9 cellular contexts compared by ENCODE assay signal in genomic region chr15:68372291-68372811, GRCh38. TPM values are rescaled to one million over a fixed set of nuclear protein-coding genes. Genes with fewer than 3 reads are reported as not detected.
A peak's percentile ranks its signal among the peaks of the same experiment; 100 is the strongest.
DNase-seq lines count a peak whose midpoint lies in the region; ATAC-seq and TF ChIP-seq lines count a peak whose summit lies in the region.
"Had no signal": no experiment of that assay in that cellular context is flagged by ENCODE, and none has a peak within 500 bp of the region (broad histone marks: within the 10 kb centered on the region; RNA-seq: fewer than 3 reads in every experiment).

No MANE protein-coding gene starts in this region.

- H3K9me3 Mint-ChIP-seq in stimulated activated memory B cell treated with anti-CD40 and anti-IgM and Interleukin-4, amounts not matched to agents 10 μg/mL and 1 μg/mL and 100 μg/mL, for 72 hours: no peaks in the 10 kb centered on the region

- H3K9me3 ChIP-seq in ascending aorta: no peaks in the 10 kb centered on the region

- no peak for ATAC-seq in HG02642 (IDR thresholded peaks at IDR 0.05; ENCODE audit: poor library complexity, unreplicated experiment)
- no peak for ATAC-seq in stimulated activated memory B cell treated with anti-CD40 and anti-IgM and Interleukin-4, amounts not matched to agents 10 μg/mL and 1 μg/mL and 100 μg/mL, for 72 hours

- H3K4me3 Mint-ChIP-seq in stimulated activated memory B cell treated with anti-CD40 and anti-IgM and Interleukin-4, amounts not matched to agents 10 μg/mL and 1 μg/mL and 100 μg/mL, for 72 hours: no peak overlapping the region

- no peaks in the 10 kb centered on the region for H3K4me1 Mint-ChIP-seq in stimulated activated memory B cell treated with anti-CD40 and anti-IgM and Interleukin-4, amounts not matched to agents 10 μg/mL and 1 μg/mL and 100 μg/mL, for 72 hours

- peak in 1 of 3 experiments; percentile 13 for TF ChIP-seq CTCF in ascending aorta (IDR thresholded peaks at IDR 0.05)

- H3K36me3 Mint-ChIP-seq in stimulated activated memory B cell treated with anti-CD40 and anti-IgM and Interleukin-4, amounts not matched to agents 10 μg/mL and 1 μg/mL and 100 μg/mL, for 72 hours: no peaks in the 10 kb centered on the region

- peak overlapping the region; percentile 96 for H3K27ac ChIP-seq in ascending aorta

- H3K36me3 ChIP-seq in ascending aorta: peaks cover 0 to 33% of the 10 kb centered on the region in 2 donors

- no peak overlapping the region for H3K27ac Mint-ChIP-seq in stimulated activated memory B cell treated with anti-CD40 and anti-IgM and Interleukin-4, amounts not matched to agents 10 μg/mL and 1 μg/mL and 100 μg/mL, for 72 hours

- H3K4me3 ChIP-seq in ascending aorta: no peak overlapping the region

- peak; percentile 51 for DNase-seq in activated effector memory CD4-positive, alpha-beta T cell treated with anti-CD3 and anti-CD28 coated beads, Interleukin-2, amount 50 U/mL, for 16 hours
- DNase-seq in activated effector memory CD4-positive, alpha-beta T cell treated with Interleukin-2 at 50 U/mL for 16 hours: no peak
- peak in 1 of 2 donors; percentile 60 for DNase-seq in ascending aorta (ENCODE audit: low spot score in 2 of 2)
- DNase-seq in iris pigment epithelial cell (ENCODE audit: low read depth): peak; percentile 31
- no peak for DNase-seq in T-helper 1 cell
- DNase-seq in SHP77 treated with DMSO at 0.1 percent for 48 hours (lab: John Stamatoyannopoulos, UW): no peak
- DNase-seq: DMS153 had no signal

- H3K27me3 ChIP-seq in ascending aorta: no peaks in the 10 kb centered on the region

- peaks cover 35% of the 10 kb centered on the region for H3K27me3 Mint-ChIP-seq in stimulated activated memory B cell treated with anti-CD40 and anti-IgM and Interleukin-4, amounts not matched to agents 10 μg/mL and 1 μg/mL and 100 μg/mL, for 72 hours

- intact Hi-C loops in ascending aorta (cut with DNase I): no loop called here

- peaks cover 3 to 41% of the 10 kb centered on the region in 2 donors for H3K4me1 ChIP-seq in ascending aorta

RNA-seq across cellular contexts. Expression of gene ITGA11, which starts 59.6 kb away (rescaled TPM):
- 136 TPM for total RNA-seq in ascending aorta

Comparison
In these comparisons a context has a peak if more than half of its experiments do, and no peak if none do; other contexts are left out.
1. DNase-seq: peak in activated effector memory CD4-positive, alpha-beta T cell treated with anti-CD3 and anti-CD28 coated beads, Interleukin-2, amount 50 U/mL, for 16 hours (single experiment) and iris pigment epithelial cell (single experiment); none in activated effector memory CD4-positive, alpha-beta T cell treated with Interleukin-2 at 50 U/mL for 16 hours (single experiment), T-helper 1 cell (0 of 5) and SHP77 treated with DMSO at 0.1 percent for 48 hours (single experiment).